ENCODE assay signal across 10 cellular contexts in genomic region chr12:13205809-13206559, GRCh38. TPM values are rescaled to one million over a fixed set of nuclear protein-coding genes. Genes with fewer than 3 reads are reported as not detected.
DNase-seq lines count a peak whose midpoint lies in the region; ATAC-seq and TF ChIP-seq lines count a peak whose summit lies in the region.
"Had no signal": no experiment of that assay in that cellular context is flagged by ENCODE, and none has a peak within 500 bp of the region (broad histone marks: within the 10 kb centered on the region; RNA-seq: fewer than 3 reads in every experiment).

No MANE protein-coding gene starts in this region.

- no peak for TF ChIP-seq CTCF in AG04450 (IDR thresholded peaks at IDR 0.05; ENCODE audit: low read depth, low read length)

- H3K27me3 ChIP-seq in AG04450 (ENCODE audit: control insufficient read depth, insufficient read depth, low read length): no peaks in the 10 kb centered on the region

- no peaks in the 10 kb centered on the region for H3K9me3 ChIP-seq in AG04450 (ENCODE audit: control insufficient read depth, insufficient read depth, low read length)
- H3K9me3 ChIP-seq in mesodermal cell (ENCODE audit: control insufficient read depth, low read length): no peaks in the 10 kb centered on the region

- peak overlapping the region; percentile 31; the same call in 1 of the 2 replicates for H3K4me3 ChIP-seq in AG04450 (ENCODE audit: low read depth, low read length)
- no peak overlapping the region for H3K4me3 ChIP-seq in Jurkat, Clone E6-1 (ENCODE audit: low read length)
- H3K4me3 ChIP-seq in mesodermal cell (ENCODE audit: extremely low read depth, insufficient read depth, low read length, poor library complexity, severe bottlenecking): no peak overlapping the region

- CTCF ChIA-PET in AG04450 (lab: Charles Lee): interaction anchor here (1.1 kb wide), 2 partner anchors 10 to 108 kb away, joined by 6 read pairs; partner anchors contain the start of gene EMP1

- 48 to 100% methylated on average over 2 to 3 of the region's 3 CpGs for WGBS in mesodermal cell (ENCODE audit: insufficient coverage in 2 of 2), 2 experiments

- H3K27ac ChIP-seq in AG04450 (ENCODE audit: low read depth, low read length) (peak overlapping the region; percentile 100), mesodermal cell (ENCODE audit: low read depth, low read length, severe bottlenecking) (peak overlapping the region; percentile 95)

- DNase-seq in AG04450 (ENCODE audit: low read depth, low spot score): peak; percentile 95
- DNase-seq in Jurkat, Clone E6-1 (ENCODE audit: low read depth, low spot score): peak; percentile 15
- peak; percentile 92 for DNase-seq in amniotic stem cell (lab: John Stamatoyannopoulos, UW)
- no peak for DNase-seq in cerebellum (ENCODE audit: low spot score)
- no peak for DNase-seq in NCI-H510A treated with DMSO at 0.1 percent for 48 hours (lab: John Stamatoyannopoulos, UW)
- DNase-seq: NCI-H524 treated with DMSO at 0.1 percent for 48 hours had no signal

- H3K4me1 ChIP-seq in mesodermal cell (ENCODE audit: control insufficient read depth, insufficient read depth, low read length, poor library complexity, severe bottlenecking): peaks cover 95% of the 10 kb centered on the region

- ATAC-seq in HG03442 (IDR thresholded peaks at IDR 0.05; ENCODE audit: unreplicated experiment) (no peak), HG03175 (IDR thresholded peaks at IDR 0.05; ENCODE audit: unreplicated experiment) (no peak)
- ATAC-seq: esophagus mucosa had no signal

- POLR2A ChIA-PET in AG04450 (lab: Yijun Ruan, JAX): interaction anchor here (0.5 to 1.7 kb wide), 8 partner anchors 8 to 387 kb away, joined by 3 to 20 read pairs (median 4); partner anchors contain the start of gene EMP1

- peaks cover 60% of the 10 kb centered on the region for H3K36me3 ChIP-seq in mesodermal cell (ENCODE audit: control insufficient read depth, insufficient read depth, low read length)

RNA-seq across cellular contexts. Expression of gene EMP1, which starts 9.5 kb away (rescaled TPM):
- 209 and 257 TPM in 2 replicates for polyA plus RNA-seq in AG04450 (2011; rRNA removed)
- polyA minus RNA-seq in AG04450 (2011; rRNA and poly(A)+ RNA removed): 319 and 351 TPM in 2 replicates
- 1.1 TPM for polyA plus RNA-seq in Jurkat, Clone E6-1 (2012; ENCODE audit: insufficient read depth, insufficient read length)
- polyA plus RNA-seq in mesodermal cell (2013, experiment 1 of 2): 257 TPM
- 183 TPM for polyA plus RNA-seq in mesodermal cell (2013, experiment 2 of 2)
- total RNA-seq in cerebellum: 20.1 TPM

Comparison
In these comparisons a context has a peak if more than half of its experiments do, and no peak if none do; other contexts are left out.
1. DNase-seq: peak in AG04450 (single experiment), Jurkat, Clone E6-1 (single experiment) and amniotic stem cell (single experiment); none in cerebellum (single experiment) and NCI-H510A treated with DMSO at 0.1 percent for 48 hours (single experiment).